8 cellular contexts compared by ENCODE assay signal in genomic region chr1:31798433-31799195, GRCh38. TPM values are rescaled to one million over a fixed set of nuclear protein-coding genes. Genes with fewer than 3 reads are reported as not detected.
DNase-seq lines count a peak whose midpoint lies in the region; ATAC-seq and TF ChIP-seq lines count a peak whose summit lies in the region.

No MANE protein-coding gene starts in this region.

- TF ChIP-seq EP300 in suprapubic skin (IDR thresholded peaks at IDR 0.05): no peak

- ATAC-seq in GM21529 (IDR thresholded peaks at IDR 0.05; ENCODE audit: unreplicated experiment) (no peak), HG03108 (IDR thresholded peaks at IDR 0.05; ENCODE audit: unreplicated experiment) (no peak)

- no peak for TF ChIP-seq POLR2A in suprapubic skin (IDR thresholded peaks at IDR 0.05)

- no peak overlapping the region for H3K4me3 ChIP-seq in suprapubic skin

- peak; percentile 16 for DNase-seq in activated naive CD4-positive, alpha-beta T cell treated with Interleukin-2 at 50 U/mL for 16 hours
- DNase-seq in activated naive CD4-positive, alpha-beta T cell (lab: John Stamatoyannopoulos, UW): no peak
- peak; percentile 31 for DNase-seq in SW480 (ENCODE audit: low spot score)
- DNase-seq in glomerular visceral epithelial cell (ENCODE audit: extremely low spot score): peak; percentile 71
- DNase-seq in suprapubic skin (ENCODE audit: low spot score in 2 of 2): peak; percentile 55 to 67
- DNase-seq in 8988T: no peak

- no peak for TF ChIP-seq CTCF in suprapubic skin (IDR thresholded peaks at IDR 0.05)

- H3K9me3 ChIP-seq in suprapubic skin: no peaks in the 10 kb centered on the region

- 56% methylated on average over 9 of the region's 17 CpGs for WGBS in suprapubic skin

- no peaks in the 10 kb centered on the region for H3K36me3 ChIP-seq in suprapubic skin

- peaks cover 11% of the 10 kb centered on the region for H3K27me3 ChIP-seq in suprapubic skin

- H3K27ac ChIP-seq in suprapubic skin: no peak overlapping the region

- H3K4me1 ChIP-seq in suprapubic skin: peaks cover 7% of the 10 kb centered on the region

RNA-seq across cellular contexts. Expression of gene SPOCD1, which starts 17.2 kb away (rescaled TPM):
- total RNA-seq in suprapubic skin: 1 to 10 TPM in 1 of 4 donors, not detected in 3; 3.2 TPM

RNA-seq across cellular contexts. Expression of gene ADGRB2, which starts 34.5 kb away (rescaled TPM):
- 1 to 10 TPM; 1.4 to 6.0 (median 2.5) TPM for total RNA-seq in suprapubic skin

Comparison
In these comparisons a context has a peak if more than half of its experiments do, and no peak if none do; other contexts are left out.
1. DNase-seq: peak in activated naive CD4-positive, alpha-beta T cell treated with Interleukin-2 at 50 U/mL for 16 hours (single experiment), SW480 (single experiment), glomerular visceral epithelial cell (single experiment) and suprapubic skin (2 of 2); none in activated naive CD4-positive, alpha-beta T cell (0 of 4) and 8988T (single experiment).